8 cellular contexts compared by ENCODE assay signal in genomic region chr1:8848663-8849386, GRCh38. TPM values are rescaled to one million over a fixed set of nuclear protein-coding genes. Genes with fewer than 3 reads are reported as not detected.
DNase-seq lines count a peak whose midpoint lies in the region; ATAC-seq and TF ChIP-seq lines count a peak whose summit lies in the region.

No MANE protein-coding gene starts in this region.

- TF ChIP-seq RAD21 in IMR-90 (IDR thresholded peaks at IDR 0.05; ENCODE audit: low read length), result peak; percentile 92

- peaks cover 5% of the 10 kb centered on the region; the same call in 1 of the 2 replicates for H4K20me1 ChIP-seq in IMR-90 (ENCODE audit: insufficient read depth, low read length)

- CTCF ChIA-PET in IMR-90 (lab: Yijun Ruan, JAX), result interaction anchor here (0.6 to 1.9 kb wide), 30 partner anchors 9 to 438 kb away, joined by 3 to 15 read pairs (median 4); no protein-coding TSS in a partner anchor

- dilution Hi-C loops in IMR-90 (cut with HindIII; ENCODE audit: low sequenced_read_pairs, unreplicated experiment), result no loop called here

- no peak overlapping the region for H2BK120ac ChIP-seq in IMR-90 (ENCODE audit: low read depth, low read length)

- no peak overlapping the region for H3K27ac Mint-ChIP-seq in activated T-cell treated with anti-CD3 and anti-CD28 coated beads, Interleukin-2, amount 50 U/mL, for 24 hours
- H3K27ac Mint-ChIP-seq in naive thymus-derived CD8-positive, alpha-beta T cell, result peak overlapping the region in 1 of 10 donors; percentile 43

- TF ChIP-seq CTCF in IMR-90 (conservative IDR thresholded peaks at IDR 0.05; ENCODE audit: low read depth, low read length) (peak; percentile 95), esophagus squamous epithelium (IDR thresholded peaks at IDR 0.05) (peak; percentile 86 to 96 (median 90))

- peak overlapping the region; percentile 29; the same call in 1 of the 3 replicates for H2BK15ac ChIP-seq in IMR-90 (ENCODE audit: low read depth, low read length)

- H3K36me3 Mint-ChIP-seq in activated T-cell treated with anti-CD3 and anti-CD28 coated beads, Interleukin-2, amount 50 U/mL, for 24 hours (ENCODE audit: low read depth), result no peaks in the 10 kb centered on the region
- peaks cover 0 to 2% (median 0%) of the 10 kb centered on the region in 3 donors for H3K36me3 Mint-ChIP-seq in naive thymus-derived CD8-positive, alpha-beta T cell

- peak overlapping the region; percentile 69 for H2AK5ac ChIP-seq in IMR-90 (ENCODE audit: low read depth, low read length)

- in situ Hi-C loops in IMR-90 (cut with MboI; ENCODE audit: low sequenced_read_pairs), result loop anchor here (10.0 kb wide), 1 partner anchor 284 kb away; no protein-coding TSS in a partner anchor

- H3K18ac ChIP-seq in IMR-90 (ENCODE audit: low read depth, low read length), result peak overlapping the region; percentile 39; the same call in 1 of the 2 replicates

- H3K79me1 ChIP-seq in IMR-90 (ENCODE audit: low read depth in 1 of 2, low read length in 2 of 2), result no peaks in the 10 kb centered on the region

- H3K36me3 ChIP-seq in IMR-90 (ENCODE audit: control insufficient read depth, insufficient read depth, low read length), result no peaks in the 10 kb centered on the region
- no peaks in the 10 kb centered on the region for H3K36me3 ChIP-seq in esophagus squamous epithelium

- peak overlapping the region; percentile 74 for H2AFZ ChIP-seq in IMR-90 (replicated peaks; ENCODE audit: low read length, poor library complexity)

- intact Hi-C loops in IMR-90 (cut with micrococcal nuclease) (loop anchor here (2.0 kb wide), 2 partner anchors 122 to 288 kb away; no protein-coding TSS in a partner anchor), esophagus squamous epithelium (cut with DNase I) (loop anchor here (10.0 kb wide), 2 partner anchors 124 to 284 kb away; no protein-coding TSS in a partner anchor)

- 0 out of 2 replicates have a peak overlapping the region, but pooled peaks have one; percentile 3 for H3K9ac ChIP-seq in IMR-90 (ENCODE audit: low read depth, low read length)

- no peak overlapping the region for H3K23ac ChIP-seq in IMR-90 (ENCODE audit: low read depth, low read length)

- no peak overlapping the region for H3K4me3 Mint-ChIP-seq in activated T-cell treated with anti-CD3 and anti-CD28 coated beads, Interleukin-2, amount 50 U/mL, for 24 hours
- H3K4me3 Mint-ChIP-seq in naive thymus-derived CD8-positive, alpha-beta T cell, result no peak overlapping the region

- peak overlapping the region; percentile 32; the same call in 1 of the 2 replicates for H3K4me2 ChIP-seq in IMR-90 (ENCODE audit: low read depth, low read length)

- no peaks in the 10 kb centered on the region for H3K9me3 ChIP-seq in IMR-90 (ENCODE audit: control insufficient read depth, insufficient read depth, low read length)
- H3K9me3 ChIP-seq in esophagus squamous epithelium, result no peaks in the 10 kb centered on the region

- DNase-seq in GF-D8 (lab: John Stamatoyannopoulos, UW) (peak; percentile 49), IMR-90 (peak; percentile 93), OCI-M1 (lab: John Stamatoyannopoulos, UW) (peak; percentile 90), esophagus squamous epithelium (lab: John Stamatoyannopoulos, UW) (no peak)
- DNase-seq in activated T-cell treated with anti-CD3 and anti-CD28 coated beads, Interleukin-2, amount 50 U/mL, for 24 hours, result peak; percentile 84
- peak; percentile 49 to 86 (median 73) for DNase-seq in naive thymus-derived CD8-positive, alpha-beta T cell
- DNase-seq in stimulated activated CD8-positive, alpha-beta memory T cell treated with anti-CD3 and anti-CD28 coated beads, Interleukin-7, amount 100 ng/mL, for 4 hours (ENCODE audit: low read depth in 2 of 2), result peak; percentile 44 to 58

- H3K14ac ChIP-seq in IMR-90 (replicated peaks; ENCODE audit: low read depth, low read length), result no peak overlapping the region; the same call in 1 of the 2 replicates

- H3K27me3 ChIP-seq in IMR-90 (ENCODE audit: control insufficient read depth, insufficient read depth, low read length), result peaks cover 10% of the 10 kb centered on the region
- no peaks in the 10 kb centered on the region for H3K27me3 ChIP-seq in esophagus squamous epithelium

- no peak overlapping the region for H4K8ac ChIP-seq in IMR-90 (ENCODE audit: low read depth in 2 of 2, low read length in 2 of 2)

- H3K56ac ChIP-seq in IMR-90 (ENCODE audit: extremely low read depth, insufficient read depth, low read length), result no peak overlapping the region

- no peak overlapping the region for H3K4ac ChIP-seq in IMR-90 (ENCODE audit: low read depth, low read length)

- H3K4me1 ChIP-seq in IMR-90 (ENCODE audit: control insufficient read depth, insufficient read depth, low read length), result peaks cover 2% of the 10 kb centered on the region
- H3K4me1 ChIP-seq in esophagus squamous epithelium, result peaks cover 6 to 24% (median 8%) of the 10 kb centered on the region in 3 donors

- H4K5ac ChIP-seq in IMR-90 (ENCODE audit: low read depth, low read length), result no peak overlapping the region

- H3K9me3 Mint-ChIP-seq in activated T-cell treated with anti-CD3 and anti-CD28 coated beads, Interleukin-2, amount 50 U/mL, for 24 hours, result no peaks in the 10 kb centered on the region
- H3K9me3 Mint-ChIP-seq in naive thymus-derived CD8-positive, alpha-beta T cell, result no peaks in the 10 kb centered on the region

- TF ChIP-seq POLR2A in IMR-90 (IDR thresholded peaks at IDR 0.05; ENCODE audit: low read depth, low read length) (0 out of 2 replicates have a peak, but pooled peaks have one; percentile 33), esophagus squamous epithelium (IDR thresholded peaks at IDR 0.05) (no peak)

- peak overlapping the region; percentile 82 for H2AK9ac ChIP-seq in IMR-90 (replicated peaks; ENCODE audit: low read depth, low read length, poor library complexity)

- POLR2A ChIA-PET in IMR-90 (lab: Charles Lee; ENCODE audit: unreplicated experiment), result no interaction called here
- POLR2A ChIA-PET in naive thymus-derived CD8-positive, alpha-beta T cell (lab: Charles Lee), result interaction anchor here (1.1 to 1.6 kb wide), 2 partner anchors 122 to 156 kb away, joined by 3 to 7 read pairs; no protein-coding TSS in a partner anchor

- no peak overlapping the region for H3K27ac ChIP-seq in IMR-90 (ENCODE audit: insufficient read depth, low read length)
- peak overlapping the region in 2 of 4 donors; percentile 45 to 50 for H3K27ac ChIP-seq in esophagus squamous epithelium

- 44% methylated on average over 3 of the region's 19 CpGs; no CpG with 5 or more reads in 1 of the 2 experiments for WGBS in IMR-90 (ENCODE audit: extremely low coverage in 2 of 2, insufficient read length in 1 of 2), 2 experiments
- 42 to 52% methylated on average over 10 to 18 of the region's 19 CpGs for WGBS in esophagus squamous epithelium, 2 donors

- ATAC-seq in IMR-90 (ENCODE audit: low read depth) (peak; percentile 97), GM18861 (IDR thresholded peaks at IDR 0.05; ENCODE audit: unreplicated experiment) (no peak)
- peak; percentile 91 to 99 for ATAC-seq in naive thymus-derived CD8-positive, alpha-beta T cell

- H3K4me1 Mint-ChIP-seq in activated T-cell treated with anti-CD3 and anti-CD28 coated beads, Interleukin-2, amount 50 U/mL, for 24 hours (ENCODE audit: low read depth), result peaks cover 6% of the 10 kb centered on the region
- H3K4me1 Mint-ChIP-seq in naive thymus-derived CD8-positive, alpha-beta T cell, result peaks cover 3 to 7% (median 6%) of the 10 kb centered on the region in 4 donors

- no peak overlapping the region for H2BK5ac ChIP-seq in IMR-90 (ENCODE audit: low read depth, low read length, poor library complexity, severe bottlenecking)

- BruUV-seq in IMR-90 (replicated peaks; lab: Mats Ljungman, UMichigan), result no TSS peak

- H3K27me3 Mint-ChIP-seq in activated T-cell treated with anti-CD3 and anti-CD28 coated beads, Interleukin-2, amount 50 U/mL, for 24 hours, result no peaks in the 10 kb centered on the region
- H3K27me3 Mint-ChIP-seq in naive thymus-derived CD8-positive, alpha-beta T cell, result peaks cover 0 to 4% (median 0%) of the 10 kb centered on the region in 5 donors

- H2BK20ac ChIP-seq in IMR-90 (ENCODE audit: low read depth, low read length), result peak overlapping the region; percentile 27; the same call in 1 of the 2 replicates

- peak overlapping the region; percentile 59; the same call in 1 of the 2 replicates for H4K91ac ChIP-seq in IMR-90 (ENCODE audit: insufficient read depth, low read depth, low read length)

- H3K4me3 ChIP-seq in IMR-90 (ENCODE audit: insufficient read depth, low read depth, low read length), result no peak overlapping the region
- H3K4me3 ChIP-seq in esophagus squamous epithelium, result peak overlapping the region in 1 of 4 donors; percentile 23

- H3K9me1 ChIP-seq in IMR-90 (ENCODE audit: insufficient read depth, low read length), result no peaks in the 10 kb centered on the region; the same call in 1 of the 2 replicates

TF ChIP-seq in IMR-90, 13 proteins besides CTCF, POLR2A, EP300 and RAD21 (continues in another document):
- TF ChIP-seq MAFK (IDR thresholded peaks at IDR 0.05; ENCODE audit: low read depth, low read length) (no peak), RFX5 (IDR thresholded peaks at IDR 0.05; ENCODE audit: low read depth, low read length) (no peak), CHD1 (IDR thresholded peaks at IDR 0.05; ENCODE audit: low read depth, low read length) (no peak), RCOR1 (IDR thresholded peaks at IDR 0.05; ENCODE audit: insufficient replicate concordance, low read length) (no peak), CEBPB (IDR thresholded peaks at IDR 0.05; ENCODE audit: low read depth, low read length) (0 out of 2 replicates have a peak, but pooled peaks have one; percentile 21), SMC3 (IDR thresholded peaks at IDR 0.05; ENCODE audit: low read depth, low read length) (peak; percentile 92), MXI1 (IDR thresholded peaks at IDR 0.05; ENCODE audit: borderline replicate concordance, low read depth, low read length) (no peak), NFE2L2 (IDR thresholded peaks at IDR 0.05; ENCODE audit: low read depth, low read length) (no peak)

RNA-seq across cellular contexts. Expression of gene ENO1, which starts 29.7 kb away (rescaled TPM):
- total RNA-seq in IMR-90 (2012; rRNA removed) (2,952 and 3,643 TPM in 2 replicates), esophagus squamous epithelium (1,000 to 10,000 TPM in 3 of 4 donors, 100 to 1,000 TPM in 1; 954 to 1,668 (median 1,315) TPM)
- polyA plus RNA-seq in IMR-90 (2012; rRNA removed), result 2,094 and 2,125 TPM in 2 replicates
- 1,308 and 1,582 TPM in 2 replicates for polyA plus RNA-seq in IMR-90 (2012; cell fraction: cytosol; rRNA removed)
- 1,133 and 1,170 TPM in 2 replicates for polyA plus RNA-seq in IMR-90 (2012; cell fraction: nucleus; rRNA removed; ENCODE audit: low replicate concordance)
- 100 to 1,000 TPM; 225 to 228 TPM for total RNA-seq in naive thymus-derived CD8-positive, alpha-beta T cell
- polyA plus RNA-seq in naive thymus-derived CD8-positive, alpha-beta T cell, result 1,000 to 10,000 TPM in 2 of 3 donors, 100 to 1,000 TPM in 1; 873 to 1,190 (median 1,047) TPM

RNA-seq across cellular contexts. Expression of gene RERE, which starts 31.4 kb away (rescaled TPM):
- 11.5 and 15.8 TPM in 2 replicates for total RNA-seq in IMR-90 (2012; rRNA removed)
- 13.5 and 25.1 TPM in 2 replicates for polyA plus RNA-seq in IMR-90 (2012; rRNA removed)
- polyA plus RNA-seq in IMR-90 (2012; cell fraction: cytosol; rRNA removed), result 7.6 and 12.1 TPM in 2 replicates
- polyA plus RNA-seq in IMR-90 (2012; cell fraction: nucleus; rRNA removed; ENCODE audit: low replicate concordance), result 27.4 and 39.6 TPM in 2 replicates
- total RNA-seq in esophagus squamous epithelium, result 10 to 100 TPM; 27.5 to 56.6 (median 32.1) TPM
- 10 to 100 TPM; 79.6 to 84.2 TPM for total RNA-seq in naive thymus-derived CD8-positive, alpha-beta T cell
- 1 to 10 TPM; 4.1 to 8.8 (median 4.9) TPM for polyA plus RNA-seq in naive thymus-derived CD8-positive, alpha-beta T cell

Comparison
In these comparisons a context has a peak if more than half of its experiments do, and no peak if none do; other contexts are left out.
1. RNA of gene ENO1, which starts 29.7 kb away (total RNA-seq): 2,952 to 3,643 TPM in IMR-90 and 954 to 1,668 TPM in esophagus squamous epithelium; 225 to 228 TPM in naive thymus-derived CD8-positive, alpha-beta T cell; every median in the first group is over 4 times any median in the second.